Comparison of ENCODE assay signal across 8 cellular contexts in genomic region chr12:66107451-66107915, GRCh38. TPM values are rescaled to one million over a fixed set of nuclear protein-coding genes. Genes with fewer than 3 reads are reported as not detected.
DNase-seq lines count a peak whose midpoint lies in the region; ATAC-seq and TF ChIP-seq lines count a peak whose summit lies in the region.

No MANE protein-coding gene starts in this region.

- H3K27ac ChIP-seq in WERI-Rb-1 (no peak overlapping the region), dorsolateral prefrontal cortex (no peak overlapping the region)

- peak; percentile 57 for TF ChIP-seq CTCF in WERI-Rb-1 (IDR thresholded peaks at IDR 0.05; ENCODE audit: low read depth, low read length)
- peak; percentile 50 to 92 (median 81) for TF ChIP-seq CTCF in dorsolateral prefrontal cortex (IDR thresholded peaks at IDR 0.05 in 54 of 56, conservative IDR thresholded peaks at IDR 0.05 in 2 of 56; ENCODE audit: low read depth in 1 of 56, partially characterized antibody in 56 of 56)

- peak; percentile 74 for DNase-seq in D341Med (ENCODE audit: low spot score)
- DNase-seq in NCI-H345 (lab: John Stamatoyannopoulos, UW) = peak; percentile 86
- peak; percentile 67 for DNase-seq in WERI-Rb-1
- peak in 3 of 10 donors; percentile 10 to 27 (median 13) for DNase-seq in dorsolateral prefrontal cortex
- peak; percentile 92 for DNase-seq in medulla oblongata (ENCODE audit: extremely low spot score)
- peak; percentile 93 for DNase-seq in superior temporal gyrus (ENCODE audit: extremely low spot score)

- H3K27me3 ChIP-seq in WERI-Rb-1 (ENCODE audit: insufficient read depth, low read depth, severe bottlenecking) (no peaks in the 10 kb centered on the region), dorsolateral prefrontal cortex (peaks cover 0 to 23% (median 0%) of the 10 kb centered on the region in 45 donors)

- peak; percentile 92 for ATAC-seq in GM19438 (IDR thresholded peaks at IDR 0.05; ENCODE audit: low read depth, unreplicated experiment)
- ATAC-seq in HG03442 (IDR thresholded peaks at IDR 0.05; ENCODE audit: unreplicated experiment) = peak; percentile 92

- no peak overlapping the region for H3K4me3 ChIP-seq in WERI-Rb-1 (ENCODE audit: low read depth, low read length)
- no peak overlapping the region for H3K4me3 ChIP-seq in dorsolateral prefrontal cortex

- H3K9me3 ChIP-seq in WERI-Rb-1 (ENCODE audit: severe bottlenecking) = no peaks in the 10 kb centered on the region

- H3K36me3 ChIP-seq in WERI-Rb-1 = no peaks in the 10 kb centered on the region

- intact Hi-C loops in dorsolateral prefrontal cortex (cut with DNase I) = loop anchor here in 1 of 2 donors (10.0 kb wide), 3 partner anchors 793 to 1303 kb away; no protein-coding TSS in a partner anchor

RNA-seq across cellular contexts. Expression of gene LLPH, which starts 23.1 kb away (rescaled TPM):
- 10 to 100 TPM in 118 of 120 experiments, 1 to 10 TPM in 2; 9.3 to 25.5 (median 15.7) TPM for total RNA-seq in dorsolateral prefrontal cortex
